In genomic region chr6:26257272-26257671, GRCh38 we compare ENCODE assay signal across 23 cellular contexts.
DNase-seq lines count a peak whose midpoint lies in the region; ATAC-seq and TF ChIP-seq lines count a peak whose summit lies in the region.
"Had no signal": no experiment of that assay in that cellular context is flagged by ENCODE, and none has a peak within 500 bp of the region (broad histone marks: within the 10 kb centered on the region; RNA-seq: fewer than 3 reads in every experiment).

No MANE protein-coding gene starts in this region.

- peak overlapping the region; percentile 84 for H3K27ac Mint-ChIP-seq in Caco-2 (ENCODE audit: unreplicated experiment)
- peak overlapping the region; percentile 44; the same call in 1 of the 2 replicates for H3K27ac Mint-ChIP-seq in WTC11
- H3K27ac Mint-ChIP-seq in neural crest cell (ENCODE audit: unreplicated experiment), result no peak overlapping the region
- no peak overlapping the region for H3K27ac Mint-ChIP-seq in glutamatergic neuron (ENCODE audit: unreplicated experiment)
- H3K27ac Mint-ChIP-seq: activated CD4-positive, alpha-beta memory T cell treated with anti-CD3 and anti-CD28 coated beads for 36 hours had no signal

- CTCF ChIA-PET in Caco-2 (lab: Charles Lee) (interaction anchor here (1.6 to 2.0 kb wide), 2 partner anchors 14 to 16 kb away, joined by 8 to 12 read pairs; a partner anchor contains a TSS), WTC11 (lab: Charles Lee) (interaction anchor here (1.3 to 2.8 kb wide), 5 partner anchors 9 to 81 kb away, joined by 3 to 16 read pairs (median 4); no protein-coding TSS in a partner anchor)

- H3K27me3 ChIP-seq in Caco-2 (replicated peaks; ENCODE audit: control insufficient read depth, insufficient read depth, low read length) (no peaks in the 10 kb centered on the region), HUES48 (ENCODE audit: control insufficient read depth, insufficient read depth, low read length) (no peaks in the 10 kb centered on the region)
- H3K27me3 ChIP-seq: breast epithelium, neutrophil, vagina had no signal

- no peaks in the 10 kb centered on the region for H3K27me3 Mint-ChIP-seq in Caco-2 (ENCODE audit: insufficient read depth, unreplicated experiment)
- H3K27me3 Mint-ChIP-seq in WTC11 (ENCODE audit: low read depth), result no peaks in the 10 kb centered on the region
- H3K27me3 Mint-ChIP-seq in neural crest cell (ENCODE audit: low read depth), result peaks cover 3% of the 10 kb centered on the region
- H3K27me3 Mint-ChIP-seq in glutamatergic neuron (ENCODE audit: unreplicated experiment), result no peaks in the 10 kb centered on the region
- H3K27me3 Mint-ChIP-seq: activated CD4-positive, alpha-beta memory T cell treated with anti-CD3 and anti-CD28 coated beads for 36 hours had no signal

- H3K4me1 ChIP-seq in Caco-2, result peaks cover 54% of the 10 kb centered on the region
- peaks cover 11% of the 10 kb centered on the region; the same call in 1 of the 2 replicates for H3K4me1 ChIP-seq in HUES48 (ENCODE audit: control insufficient read depth, insufficient read depth, low read length)
- H3K4me1 ChIP-seq: breast epithelium, vagina had no signal

- BruUV-seq in Caco-2 (replicated peaks; lab: Mats Ljungman, UMichigan), result no TSS peak

- H3K4me3 Mint-ChIP-seq in Caco-2 (ENCODE audit: unreplicated experiment) (peak overlapping the region; percentile 76), WTC11 (no peak overlapping the region), neural crest cell (peak overlapping the region; percentile 41), glutamatergic neuron (ENCODE audit: unreplicated experiment) (no peak overlapping the region)
- H3K4me3 Mint-ChIP-seq: activated CD4-positive, alpha-beta memory T cell treated with anti-CD3 and anti-CD28 coated beads for 36 hours had no signal

- no peak overlapping the region for H3K9ac ChIP-seq in HUES48 (ENCODE audit: low read depth, low read length)

- H3K36me3 Mint-ChIP-seq in Caco-2 (ENCODE audit: insufficient read depth, unreplicated experiment) (peaks cover 69% of the 10 kb centered on the region), WTC11 (peaks cover 8% of the 10 kb centered on the region; the same call in 1 of the 2 replicates), neural crest cell (ENCODE audit: low read depth) (no peaks in the 10 kb centered on the region), glutamatergic neuron (ENCODE audit: unreplicated experiment) (no peaks in the 10 kb centered on the region)
- H3K36me3 Mint-ChIP-seq: activated CD4-positive, alpha-beta memory T cell treated with anti-CD3 and anti-CD28 coated beads for 36 hours had no signal

- no peak for TF ChIP-seq CTCF in Caco-2 (IDR thresholded peaks at IDR 0.05; ENCODE audit: insufficient read depth in 1 of 2, low read depth in 1 of 2, low read length in 1 of 2, severe bottlenecking in 1 of 2, unreplicated experiment in 1 of 2)
- TF ChIP-seq CTCF in WTC11 (IDR thresholded peaks at IDR 0.05), result no peak
- TF ChIP-seq CTCF in neural crest cell (conservative IDR thresholded peaks at IDR 0.05), result no peak
- no peak for TF ChIP-seq CTCF in glutamatergic neuron (IDR thresholded peaks at IDR 0.05; ENCODE audit: partially characterized antibody, unreplicated experiment)

- peak; percentile 85 to 91 for DNase-seq in Caco-2
- DNase-seq in WTC11 (ENCODE audit: low spot score), result no peak
- no peak for DNase-seq in neural crest cell (ENCODE audit: low read depth, low spot score)
- DNase-seq in glutamatergic neuron, result no peak
- DNase-seq in stimulated activated naive CD4-positive, alpha-beta T cell (lab: John Stamatoyannopoulos, UW), result no peak
- DNase-seq in germinal center (ENCODE audit: low spot score), result no peak
- DNase-seq: activated CD4-positive, alpha-beta memory T cell treated with anti-CD3 and anti-CD28 coated beads for 36 hours; activated CD8-positive, alpha-beta memory T cell treated with anti-CD3 and anti-CD28 coated beads, Interleukin-2, amount 50 U/mL, for 4 hours; activated naive CD4-positive, alpha-beta T cell treated with anti-CD3 and anti-CD28 coated beads, Interleukin-2, amount 50 U/mL, for 16 hours; amygdala; effector CD4-positive, alpha-beta T cell; KBM-7; kidney; NCI-H1436; NCI-H526; SHP77; stimulated activated naive CD4-positive, alpha-beta T cell treated with Interleukin-2 at 50 U/mL for 16 hours had no signal

- no peaks in the 10 kb centered on the region for H3K9me3 ChIP-seq in Caco-2
- H3K9me3 ChIP-seq in HUES48 (ENCODE audit: control insufficient read depth, insufficient read depth, low read length), result no peaks in the 10 kb centered on the region
- H3K9me3 ChIP-seq: breast epithelium, neutrophil, vagina had no signal

- peak overlapping the region; percentile 53 for H3K4me3 ChIP-seq in Caco-2 (ENCODE audit: low read depth, low read length)
- no peak overlapping the region for H3K4me3 ChIP-seq in HUES48 (ENCODE audit: low read depth, low read length)
- H3K4me3 ChIP-seq: breast epithelium, lung, vagina had no signal

- H3K9me3 Mint-ChIP-seq in Caco-2 (ENCODE audit: unreplicated experiment) (no peaks in the 10 kb centered on the region), WTC11 (no peaks in the 10 kb centered on the region), neural crest cell (no peaks in the 10 kb centered on the region), glutamatergic neuron (ENCODE audit: unreplicated experiment) (peaks cover 2% of the 10 kb centered on the region)
- H3K9me3 Mint-ChIP-seq: activated CD4-positive, alpha-beta memory T cell treated with anti-CD3 and anti-CD28 coated beads for 36 hours had no signal

- intact Hi-C loops in Caco-2 (cut with micrococcal nuclease; ENCODE audit: unreplicated experiment), result loop anchor here (1.0 kb wide), 1 partner anchor 14 kb away; a partner anchor contains a TSS

- H3K36me3 ChIP-seq in Caco-2 (ENCODE audit: control insufficient read depth, insufficient read depth, low read length), result peaks cover 2% of the 10 kb centered on the region
- no peaks in the 10 kb centered on the region for H3K36me3 ChIP-seq in HUES48 (ENCODE audit: control insufficient read depth, insufficient read depth, low read length)
- H3K36me3 ChIP-seq: breast epithelium, vagina had no signal

- H3K4me1 Mint-ChIP-seq in Caco-2 (ENCODE audit: low read depth, unreplicated experiment) (peaks cover 48% of the 10 kb centered on the region), WTC11 (peaks cover 34% of the 10 kb centered on the region), neural crest cell (peaks cover 47% of the 10 kb centered on the region), glutamatergic neuron (ENCODE audit: low read depth, unreplicated experiment) (peaks cover 9% of the 10 kb centered on the region)

- peak overlapping the region; percentile 21 for H3K27ac ChIP-seq in HUES48 (ENCODE audit: low read depth, low read length)
- H3K27ac ChIP-seq: breast epithelium, neutrophil, vagina had no signal

- no peak for ATAC-seq in WTC11
- ATAC-seq in HG03025 (IDR thresholded peaks at IDR 0.05; ENCODE audit: low FRiP score, unreplicated experiment), result no peak

- POLR2A ChIA-PET in Caco-2 (lab: Charles Lee), result interaction anchor here (0.6 to 6.4 kb wide), 13 partner anchors 9 to 63 kb away, joined by 3 to 107 read pairs (median 4); a partner anchor contains a TSS
- POLR2A ChIA-PET in WTC11 (lab: Charles Lee), result interaction anchor here (0.7 to 1.5 kb wide), 4 partner anchors 23 to 133 kb away, joined by 3 to 5 read pairs (median 4); a partner anchor contains a TSS

TF ChIP-seq in WTC11, 78 proteins besides CTCF, POLR2A, EP300 and RAD21 (continues in another document):
- TF ChIP-seq STAT6 (CRISPR knock-in tag; conservative IDR thresholded peaks at IDR 0.05; ENCODE audit: low read depth), result no peak
- TF ChIP-seq CDX4 (CRISPR knock-in tag; IDR thresholded peaks at IDR 0.05; ENCODE audit: borderline replicate concordance), result no peak
- no peak for TF ChIP-seq FOXJ3 (CRISPR knock-in tag; IDR thresholded peaks at IDR 0.05; ENCODE audit: borderline replicate concordance)
- TF ChIP-seq E2F5 (CRISPR knock-in tag; IDR thresholded peaks at IDR 0.05), result no peak
- no peak for TF ChIP-seq IRF1 (CRISPR knock-in tag; IDR thresholded peaks at IDR 0.05)

Comparison
In these comparisons a context has a peak if more than half of its experiments do, and no peak if none do; other contexts are left out.
1. DNase-seq: peak in Caco-2 (2 of 2); none in WTC11 (single experiment), neural crest cell (single experiment), glutamatergic neuron (single experiment), stimulated activated naive CD4-positive, alpha-beta T cell (0 of 6) and germinal center (single experiment).
2. H3K27ac Mint-ChIP-seq: peak in Caco-2 (single experiment) and WTC11 (single experiment); none in neural crest cell (single experiment) and glutamatergic neuron (single experiment).
3. H3K4me3 Mint-ChIP-seq: peak in Caco-2 (single experiment) and neural crest cell (single experiment); none in WTC11 (single experiment) and glutamatergic neuron (single experiment).